ENCODE assay signal across 1 cellular context in the genomic region with DNA sequence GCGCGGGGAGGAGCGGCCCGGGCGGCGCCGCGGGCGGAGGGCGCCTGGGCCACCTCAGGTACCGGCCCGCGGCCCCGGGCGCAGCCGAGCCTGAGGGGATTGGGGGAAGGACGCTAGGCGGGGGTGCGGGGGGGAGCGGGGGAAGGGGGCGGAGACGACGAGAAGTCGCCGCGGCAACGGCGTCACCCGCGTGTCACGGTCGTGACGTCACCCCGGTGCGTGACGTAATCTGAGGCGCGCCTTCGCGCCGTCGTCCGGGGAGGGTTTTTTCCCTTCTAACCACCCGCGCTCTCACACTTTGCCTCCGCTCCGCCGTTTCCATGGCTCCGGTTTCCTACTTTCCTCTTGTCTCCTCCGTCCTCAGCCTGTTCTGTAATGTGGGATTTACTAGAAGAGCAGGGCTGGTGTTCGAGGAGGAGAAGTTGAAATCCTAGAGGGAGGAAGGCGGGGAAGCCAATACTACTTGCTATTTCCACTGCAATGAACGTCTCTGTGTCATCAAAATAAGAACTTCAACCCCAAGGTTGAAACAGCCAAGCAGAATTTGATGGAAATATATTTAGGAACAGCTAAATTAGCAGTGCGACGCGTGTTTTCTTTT.
TF ChIP-seq lines count a peak whose summit lies in the region.

A gene (minus strand): TSS at position 109 of the 601 bp plus-strand sequence. CDS start 226 bp downstream, outside the sequence.

TF ChIP-seq in K562, 482 proteins besides CTCF, POLR2A, EP300 and RAD21 (continued from another document and continues in another):
- TF ChIP-seq SRSF9 (IDR thresholded peaks at IDR 0.05; ENCODE audit: borderline replicate concordance, low read depth, low read length) = no peak
- TF ChIP-seq, protein P1, sequence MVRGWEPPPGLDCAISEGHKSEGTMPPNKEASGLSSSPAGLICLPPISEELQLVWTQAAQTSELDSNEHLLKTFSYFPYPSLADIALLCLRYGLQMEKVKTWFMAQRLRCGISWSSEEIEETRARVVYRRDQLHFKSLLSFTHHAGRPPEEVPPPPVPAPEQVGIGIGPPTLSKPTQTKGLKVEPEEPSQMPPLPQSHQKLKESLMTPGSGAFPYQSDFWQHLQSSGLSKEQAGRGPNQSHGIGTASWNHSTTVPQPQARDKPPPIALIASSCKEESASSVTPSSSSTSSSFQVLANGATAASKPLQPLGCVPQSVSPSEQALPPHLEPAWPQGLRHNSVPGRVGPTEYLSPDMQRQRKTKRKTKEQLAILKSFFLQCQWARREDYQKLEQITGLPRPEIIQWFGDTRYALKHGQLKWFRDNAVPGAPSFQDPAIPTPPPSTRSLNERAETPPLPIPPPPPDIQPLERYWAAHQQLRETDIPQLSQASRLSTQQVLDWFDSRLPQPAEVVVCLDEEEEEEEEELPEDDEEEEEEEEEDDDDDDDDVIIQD (CRISPR knock-in tag; IDR thresholded peaks at IDR 0.05) = no peak
- peak; percentile 30; the same call in 1 of the 2 replicates for TF ChIP-seq EGR1 (conservative IDR thresholded peaks at IDR 0.05)
- no peak for TF ChIP-seq KLF10 (CRISPR knock-in tag; IDR thresholded peaks at IDR 0.05)
- TF ChIP-seq, protein P2, sequence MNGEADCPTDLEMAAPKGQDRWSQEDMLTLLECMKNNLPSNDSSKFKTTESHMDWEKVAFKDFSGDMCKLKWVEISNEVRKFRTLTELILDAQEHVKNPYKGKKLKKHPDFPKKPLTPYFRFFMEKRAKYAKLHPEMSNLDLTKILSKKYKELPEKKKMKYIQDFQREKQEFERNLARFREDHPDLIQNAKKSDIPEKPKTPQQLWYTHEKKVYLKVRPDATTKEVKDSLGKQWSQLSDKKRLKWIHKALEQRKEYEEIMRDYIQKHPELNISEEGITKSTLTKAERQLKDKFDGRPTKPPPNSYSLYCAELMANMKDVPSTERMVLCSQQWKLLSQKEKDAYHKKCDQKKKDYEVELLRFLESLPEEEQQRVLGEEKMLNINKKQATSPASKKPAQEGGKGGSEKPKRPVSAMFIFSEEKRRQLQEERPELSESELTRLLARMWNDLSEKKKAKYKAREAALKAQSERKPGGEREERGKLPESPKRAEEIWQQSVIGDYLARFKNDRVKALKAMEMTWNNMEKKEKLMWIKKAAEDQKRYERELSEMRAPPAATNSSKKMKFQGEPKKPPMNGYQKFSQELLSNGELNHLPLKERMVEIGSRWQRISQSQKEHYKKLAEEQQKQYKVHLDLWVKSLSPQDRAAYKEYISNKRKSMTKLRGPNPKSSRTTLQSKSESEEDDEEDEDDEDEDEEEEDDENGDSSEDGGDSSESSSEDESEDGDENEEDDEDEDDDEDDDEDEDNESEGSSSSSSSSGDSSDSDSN (IDR thresholded peaks at IDR 0.05; ENCODE audit: borderline replicate concordance in 1 of 2, low read depth in 2 of 2, low read length in 2 of 2) = 0 out of 4 replicates have a peak, but pooled peaks of 1 of the 2 experiments have one; percentile 25
- TF ChIP-seq ZEB2 (IDR thresholded peaks at IDR 0.05) = peak; percentile 39; the same call in 1 of the 2 replicates
- no peak for TF ChIP-seq SRSF1 (IDR thresholded peaks at IDR 0.05; ENCODE audit: low read depth, low read length)
- TF ChIP-seq RUNX1 (IDR thresholded peaks at IDR 0.05; ENCODE audit: low read depth) = peak; percentile 85; the same call in 1 of the 2 replicates
- 0 out of 2 replicates have a peak, but pooled peaks have one; percentile 23 for TF ChIP-seq PHB2 (IDR thresholded peaks at IDR 0.05; ENCODE audit: low read depth)
- TF ChIP-seq CCNT2 (IDR thresholded peaks at IDR 0.05; ENCODE audit: borderline replicate concordance, extremely low read depth, insufficient read length, low read depth, low read length) = peak; percentile 1
- TF ChIP-seq, protein P3, sequence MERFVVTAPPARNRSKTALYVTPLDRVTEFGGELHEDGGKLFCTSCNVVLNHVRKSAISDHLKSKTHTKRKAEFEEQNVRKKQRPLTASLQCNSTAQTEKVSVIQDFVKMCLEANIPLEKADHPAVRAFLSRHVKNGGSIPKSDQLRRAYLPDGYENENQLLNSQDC (CRISPR knock-in tag; IDR thresholded peaks at IDR 0.05) = no peak
- no peak for TF ChIP-seq KDM4B (IDR thresholded peaks at IDR 0.05; ENCODE audit: borderline replicate concordance in 2 of 2, low read depth in 1 of 2)
- TF ChIP-seq, protein P4, sequence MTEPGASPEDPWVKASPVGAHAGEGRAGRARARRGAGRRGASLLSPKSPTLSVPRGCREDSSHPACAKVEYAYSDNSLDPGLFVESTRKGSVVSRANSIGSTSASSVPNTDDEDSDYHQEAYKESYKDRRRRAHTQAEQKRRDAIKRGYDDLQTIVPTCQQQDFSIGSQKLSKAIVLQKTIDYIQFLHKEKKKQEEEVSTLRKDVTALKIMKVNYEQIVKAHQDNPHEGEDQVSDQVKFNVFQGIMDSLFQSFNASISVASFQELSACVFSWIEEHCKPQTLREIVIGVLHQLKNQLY (CRISPR knock-in tag; conservative IDR thresholded peaks at IDR 0.05) = 0 out of 4 replicates have a peak, but pooled peaks of 1 of the 2 experiments have one; percentile 41
- TF ChIP-seq GATA2 (CRISPR knock-in tag; IDR thresholded peaks at IDR 0.05) = no peak
- TF ChIP-seq ZNF408 (CRISPR knock-in tag; IDR thresholded peaks at IDR 0.05; ENCODE audit: low read depth) = no peak
- TF ChIP-seq, protein P5, sequence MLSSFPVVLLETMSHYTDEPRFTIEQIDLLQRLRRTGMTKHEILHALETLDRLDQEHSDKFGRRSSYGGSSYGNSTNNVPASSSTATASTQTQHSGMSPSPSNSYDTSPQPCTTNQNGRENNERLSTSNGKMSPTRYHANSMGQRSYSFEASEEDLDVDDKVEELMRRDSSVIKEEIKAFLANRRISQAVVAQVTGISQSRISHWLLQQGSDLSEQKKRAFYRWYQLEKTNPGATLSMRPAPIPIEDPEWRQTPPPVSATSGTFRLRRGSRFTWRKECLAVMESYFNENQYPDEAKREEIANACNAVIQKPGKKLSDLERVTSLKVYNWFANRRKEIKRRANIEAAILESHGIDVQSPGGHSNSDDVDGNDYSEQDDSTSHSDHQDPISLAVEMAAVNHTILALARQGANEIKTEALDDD (IDR thresholded peaks at IDR 0.05) = no peak
- no peak for TF ChIP-seq ZNF134 (CRISPR knock-in tag; conservative IDR thresholded peaks at IDR 0.05)
- 0 out of 2 replicates have a peak, but pooled peaks have one; percentile 42 for TF ChIP-seq STAT5A (IDR thresholded peaks at IDR 0.05; ENCODE audit: borderline replicate concordance, low read length)
- TF ChIP-seq, protein P6, sequence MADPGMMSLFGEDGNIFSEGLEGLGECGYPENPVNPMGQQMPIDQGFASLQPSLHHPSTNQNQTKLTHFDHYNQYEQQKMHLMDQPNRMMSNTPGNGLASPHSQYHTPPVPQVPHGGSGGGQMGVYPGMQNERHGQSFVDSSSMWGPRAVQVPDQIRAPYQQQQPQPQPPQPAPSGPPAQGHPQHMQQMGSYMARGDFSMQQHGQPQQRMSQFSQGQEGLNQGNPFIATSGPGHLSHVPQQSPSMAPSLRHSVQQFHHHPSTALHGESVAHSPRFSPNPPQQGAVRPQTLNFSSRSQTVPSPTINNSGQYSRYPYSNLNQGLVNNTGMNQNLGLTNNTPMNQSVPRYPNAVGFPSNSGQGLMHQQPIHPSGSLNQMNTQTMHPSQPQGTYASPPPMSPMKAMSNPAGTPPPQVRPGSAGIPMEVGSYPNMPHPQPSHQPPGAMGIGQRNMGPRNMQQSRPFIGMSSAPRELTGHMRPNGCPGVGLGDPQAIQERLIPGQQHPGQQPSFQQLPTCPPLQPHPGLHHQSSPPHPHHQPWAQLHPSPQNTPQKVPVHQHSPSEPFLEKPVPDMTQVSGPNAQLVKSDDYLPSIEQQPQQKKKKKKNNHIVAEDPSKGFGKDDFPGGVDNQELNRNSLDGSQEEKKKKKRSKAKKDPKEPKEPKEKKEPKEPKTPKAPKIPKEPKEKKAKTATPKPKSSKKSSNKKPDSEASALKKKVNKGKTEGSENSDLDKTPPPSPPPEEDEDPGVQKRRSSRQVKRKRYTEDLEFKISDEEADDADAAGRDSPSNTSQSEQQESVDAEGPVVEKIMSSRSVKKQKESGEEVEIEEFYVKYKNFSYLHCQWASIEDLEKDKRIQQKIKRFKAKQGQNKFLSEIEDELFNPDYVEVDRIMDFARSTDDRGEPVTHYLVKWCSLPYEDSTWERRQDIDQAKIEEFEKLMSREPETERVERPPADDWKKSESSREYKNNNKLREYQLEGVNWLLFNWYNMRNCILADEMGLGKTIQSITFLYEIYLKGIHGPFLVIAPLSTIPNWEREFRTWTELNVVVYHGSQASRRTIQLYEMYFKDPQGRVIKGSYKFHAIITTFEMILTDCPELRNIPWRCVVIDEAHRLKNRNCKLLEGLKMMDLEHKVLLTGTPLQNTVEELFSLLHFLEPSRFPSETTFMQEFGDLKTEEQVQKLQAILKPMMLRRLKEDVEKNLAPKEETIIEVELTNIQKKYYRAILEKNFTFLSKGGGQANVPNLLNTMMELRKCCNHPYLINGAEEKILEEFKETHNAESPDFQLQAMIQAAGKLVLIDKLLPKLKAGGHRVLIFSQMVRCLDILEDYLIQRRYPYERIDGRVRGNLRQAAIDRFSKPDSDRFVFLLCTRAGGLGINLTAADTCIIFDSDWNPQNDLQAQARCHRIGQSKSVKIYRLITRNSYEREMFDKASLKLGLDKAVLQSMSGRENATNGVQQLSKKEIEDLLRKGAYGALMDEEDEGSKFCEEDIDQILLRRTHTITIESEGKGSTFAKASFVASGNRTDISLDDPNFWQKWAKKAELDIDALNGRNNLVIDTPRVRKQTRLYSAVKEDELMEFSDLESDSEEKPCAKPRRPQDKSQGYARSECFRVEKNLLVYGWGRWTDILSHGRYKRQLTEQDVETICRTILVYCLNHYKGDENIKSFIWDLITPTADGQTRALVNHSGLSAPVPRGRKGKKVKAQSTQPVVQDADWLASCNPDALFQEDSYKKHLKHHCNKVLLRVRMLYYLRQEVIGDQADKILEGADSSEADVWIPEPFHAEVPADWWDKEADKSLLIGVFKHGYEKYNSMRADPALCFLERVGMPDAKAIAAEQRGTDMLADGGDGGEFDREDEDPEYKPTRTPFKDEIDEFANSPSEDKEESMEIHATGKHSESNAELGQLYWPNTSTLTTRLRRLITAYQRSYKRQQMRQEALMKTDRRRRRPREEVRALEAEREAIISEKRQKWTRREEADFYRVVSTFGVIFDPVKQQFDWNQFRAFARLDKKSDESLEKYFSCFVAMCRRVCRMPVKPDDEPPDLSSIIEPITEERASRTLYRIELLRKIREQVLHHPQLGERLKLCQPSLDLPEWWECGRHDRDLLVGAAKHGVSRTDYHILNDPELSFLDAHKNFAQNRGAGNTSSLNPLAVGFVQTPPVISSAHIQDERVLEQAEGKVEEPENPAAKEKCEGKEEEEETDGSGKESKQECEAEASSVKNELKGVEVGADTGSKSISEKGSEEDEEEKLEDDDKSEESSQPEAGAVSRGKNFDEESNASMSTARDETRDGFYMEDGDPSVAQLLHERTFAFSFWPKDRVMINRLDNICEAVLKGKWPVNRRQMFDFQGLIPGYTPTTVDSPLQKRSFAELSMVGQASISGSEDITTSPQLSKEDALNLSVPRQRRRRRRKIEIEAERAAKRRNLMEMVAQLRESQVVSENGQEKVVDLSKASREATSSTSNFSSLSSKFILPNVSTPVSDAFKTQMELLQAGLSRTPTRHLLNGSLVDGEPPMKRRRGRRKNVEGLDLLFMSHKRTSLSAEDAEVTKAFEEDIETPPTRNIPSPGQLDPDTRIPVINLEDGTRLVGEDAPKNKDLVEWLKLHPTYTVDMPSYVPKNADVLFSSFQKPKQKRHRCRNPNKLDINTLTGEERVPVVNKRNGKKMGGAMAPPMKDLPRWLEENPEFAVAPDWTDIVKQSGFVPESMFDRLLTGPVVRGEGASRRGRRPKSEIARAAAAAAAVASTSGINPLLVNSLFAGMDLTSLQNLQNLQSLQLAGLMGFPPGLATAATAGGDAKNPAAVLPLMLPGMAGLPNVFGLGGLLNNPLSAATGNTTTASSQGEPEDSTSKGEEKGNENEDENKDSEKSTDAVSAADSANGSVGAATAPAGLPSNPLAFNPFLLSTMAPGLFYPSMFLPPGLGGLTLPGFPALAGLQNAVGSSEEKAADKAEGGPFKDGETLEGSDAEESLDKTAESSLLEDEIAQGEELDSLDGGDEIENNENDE (IDR thresholded peaks at IDR 0.05; ENCODE audit: low read depth, low read length) = peak; percentile 25
- TF ChIP-seq ZNF444 (CRISPR knock-in tag; IDR thresholded peaks at IDR 0.05) = no peak
- TF ChIP-seq MTA3 (IDR thresholded peaks at IDR 0.05; ENCODE audit: borderline replicate concordance) = peak; percentile 99
- TF ChIP-seq ZNF778 (CRISPR knock-in tag; IDR thresholded peaks at IDR 0.05) = no peak
- TF ChIP-seq LCOR (CRISPR knock-in tag; IDR thresholded peaks at IDR 0.05) = peak; percentile 46; the same call in 1 of the 2 replicates
- TF ChIP-seq, protein P7, sequence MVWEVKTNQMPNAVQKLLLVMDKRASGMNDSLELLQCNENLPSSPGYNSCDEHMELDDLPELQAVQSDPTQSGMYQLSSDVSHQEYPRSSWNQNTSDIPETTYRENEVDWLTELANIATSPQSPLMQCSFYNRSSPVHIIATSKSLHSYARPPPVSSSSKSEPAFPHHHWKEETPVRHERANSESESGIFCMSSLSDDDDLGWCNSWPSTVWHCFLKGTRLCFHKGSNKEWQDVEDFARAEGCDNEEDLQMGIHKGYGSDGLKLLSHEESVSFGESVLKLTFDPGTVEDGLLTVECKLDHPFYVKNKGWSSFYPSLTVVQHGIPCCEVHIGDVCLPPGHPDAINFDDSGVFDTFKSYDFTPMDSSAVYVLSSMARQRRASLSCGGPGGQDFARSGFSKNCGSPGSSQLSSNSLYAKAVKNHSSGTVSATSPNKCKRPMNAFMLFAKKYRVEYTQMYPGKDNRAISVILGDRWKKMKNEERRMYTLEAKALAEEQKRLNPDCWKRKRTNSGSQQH (CRISPR knock-in tag; IDR thresholded peaks at IDR 0.05) = peak; percentile 73; the same call in 1 of the 2 replicates
- no peak; the same call in 1 of the 2 replicates for TF ChIP-seq BACH1 (tag; IDR thresholded peaks at IDR 0.05)
- TF ChIP-seq SIX5 (IDR thresholded peaks at IDR 0.05; ENCODE audit: borderline replicate concordance in 1 of 2, insufficient read depth in 1 of 2, low read depth in 1 of 2, low read length in 2 of 2) = 0 out of 4 replicates have a peak, but pooled peaks of 1 of the 2 experiments have one; percentile 1
- TF ChIP-seq RBFOX2 (IDR thresholded peaks at IDR 0.05; ENCODE audit: low read depth, low read length) = no peak
- TF ChIP-seq, protein P8, sequence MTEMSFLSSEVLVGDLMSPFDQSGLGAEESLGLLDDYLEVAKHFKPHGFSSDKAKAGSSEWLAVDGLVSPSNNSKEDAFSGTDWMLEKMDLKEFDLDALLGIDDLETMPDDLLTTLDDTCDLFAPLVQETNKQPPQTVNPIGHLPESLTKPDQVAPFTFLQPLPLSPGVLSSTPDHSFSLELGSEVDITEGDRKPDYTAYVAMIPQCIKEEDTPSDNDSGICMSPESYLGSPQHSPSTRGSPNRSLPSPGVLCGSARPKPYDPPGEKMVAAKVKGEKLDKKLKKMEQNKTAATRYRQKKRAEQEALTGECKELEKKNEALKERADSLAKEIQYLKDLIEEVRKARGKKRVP (CRISPR knock-in tag; IDR thresholded peaks at IDR 0.05) = peak; percentile 52; the same call in 1 of the 2 replicates
- TF ChIP-seq MBD2 (IDR thresholded peaks at IDR 0.05; ENCODE audit: borderline replicate concordance, low read depth) = peak; percentile 77; the same call in 1 of the 2 replicates
- 0 out of 2 replicates have a peak, but pooled peaks have one; percentile 48 for TF ChIP-seq MIER1 (IDR thresholded peaks at IDR 0.05; ENCODE audit: low read depth)
- TF ChIP-seq MCM3 (IDR thresholded peaks at IDR 0.05) = no peak
- no peak for TF ChIP-seq MEF2A (IDR thresholded peaks at IDR 0.05; ENCODE audit: control insufficient read depth, low read depth, low read length)
- TF ChIP-seq SMARCA5 (IDR thresholded peaks at IDR 0.05) = peak; percentile 65; the same call in 1 of the 2 replicates
- TF ChIP-seq NCOA6 (IDR thresholded peaks at IDR 0.05) = peak; percentile 28; the same call in 1 of the 2 replicates
- no peak for TF ChIP-seq RFX7 (CRISPR knock-in tag; IDR thresholded peaks at IDR 0.05)
- no peak for TF ChIP-seq ADNP (tag; IDR thresholded peaks at IDR 0.05)
